7 cellular contexts compared by ENCODE assay signal in genomic region chr22:42863349-42863911, GRCh38. TPM values are rescaled to one million over a fixed set of nuclear protein-coding genes. Genes with fewer than 3 reads are reported as not detected.
DNase-seq lines count a peak whose midpoint lies in the region; ATAC-seq, FAIRE-seq and TF ChIP-seq lines count a peak whose summit lies in the region.

No MANE protein-coding gene starts in this region.

- no peak for ATAC-seq in left lung

- H3K36me3 ChIP-seq in left lung, result no peaks in the 10 kb centered on the region

- intact Hi-C loops in left lung (cut with DNase I), result loop anchor here in 1 of 2 donors (10.0 kb wide), 1 partner anchor 171 kb away; no protein-coding TSS in a partner anchor

- peak; percentile 90 for FAIRE-seq in GM19239 (lab: Jason Lieb, UNC)

- DNase-seq in GM19239 (ENCODE audit: insufficient read length, low spot score), result no peak
- peak; percentile 26 for DNase-seq in RPMI8226
- peak; percentile 9 for DNase-seq in central memory CD4-positive, alpha-beta T cell
- peak; percentile 18 for DNase-seq in stimulated activated CD4-positive, alpha-beta T cell treated with anti-CD3 and anti-CD28 coated beads, Interleukin-2, amount 100 ng/mL, for 4 hours (ENCODE audit: low read depth)
- DNase-seq in left lung, result no peak
- no peak for DNase-seq in effector CD4-positive, alpha-beta T cell
- no peak for DNase-seq in OCI-M2 (lab: John Stamatoyannopoulos, UW; ENCODE audit: unreplicated experiment)

- no peak overlapping the region for H3K4me3 ChIP-seq in left lung

- peaks cover 0 to 29% of the 10 kb centered on the region in 2 donors for H3K4me1 ChIP-seq in left lung

- H3K9me3 ChIP-seq in left lung, result no peaks in the 10 kb centered on the region

- no peak for TF ChIP-seq CTCF in left lung (IDR thresholded peaks at IDR 0.05)

- H3K27me3 ChIP-seq in left lung, result no peaks in the 10 kb centered on the region

- H3K27ac ChIP-seq in left lung, result peak overlapping the region in 1 of 2 donors; percentile 77

RNA-seq across cellular contexts. Expression of gene ARFGAP3, which starts 6.4 kb away (rescaled TPM):
- total RNA-seq in left lung, result 10 to 100 TPM; 45.3 to 52.8 TPM

Comparison
In these comparisons a context has a peak if more than half of its experiments do, and no peak if none do; other contexts are left out.
1. DNase-seq: peak in RPMI8226 (single experiment), central memory CD4-positive, alpha-beta T cell (single experiment) and stimulated activated CD4-positive, alpha-beta T cell treated with anti-CD3 and anti-CD28 coated beads, Interleukin-2, amount 100 ng/mL, for 4 hours (single experiment); none in GM19239 (single experiment), left lung (0 of 2), effector CD4-positive, alpha-beta T cell (single experiment) and OCI-M2 (single experiment).